ENCODE assay signal across 1 cellular context in the genomic region with DNA sequence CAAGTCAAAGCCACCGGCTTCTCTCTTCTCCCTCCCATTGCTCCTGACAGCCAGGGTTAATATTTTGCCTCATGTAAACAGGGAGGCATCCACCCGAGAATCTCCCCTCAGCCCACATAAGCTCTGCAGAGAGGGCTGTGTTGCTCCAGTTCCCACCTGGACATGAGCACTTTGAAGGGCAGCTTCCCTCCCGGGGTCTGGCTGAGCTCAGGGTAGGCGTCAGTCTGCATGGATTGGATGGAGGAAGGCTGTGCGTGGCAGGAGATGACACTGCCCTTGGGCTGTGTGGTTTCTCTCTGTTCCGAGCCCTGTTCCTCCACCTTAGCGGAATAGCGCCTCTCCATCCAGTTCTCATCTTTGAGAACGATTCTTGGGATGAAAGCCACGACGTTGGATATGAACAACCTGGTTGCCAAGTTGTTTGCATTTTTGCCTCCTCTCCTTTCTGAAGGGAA.
TF ChIP-seq lines count a peak whose summit lies in the region.

No MANE protein-coding gene starts in this region.

TF ChIP-seq in HepG2, 621 proteins besides CTCF, POLR2A, EP300 and RAD21 (continued from another document):
- TF ChIP-seq MLX (CRISPR knock-in tag; IDR thresholded peaks at IDR 0.05): no peak
- TF ChIP-seq FOXA3 (CRISPR knock-in tag; IDR thresholded peaks at IDR 0.05): peak; percentile 55; the same call in 1 of the 2 replicates
- no peak for TF ChIP-seq RFX3 (CRISPR knock-in tag; IDR thresholded peaks at IDR 0.05)
- 0 out of 2 replicates have a peak, but pooled peaks have one; percentile 40 for TF ChIP-seq ZNF337 (CRISPR knock-in tag; IDR thresholded peaks at IDR 0.05; ENCODE audit: borderline replicate concordance, low read depth)
- TF ChIP-seq SRSF9 (IDR thresholded peaks at IDR 0.05; ENCODE audit: borderline replicate concordance, insufficient read depth, low read depth, low read length, poor library complexity, severe bottlenecking): no peak
- TF ChIP-seq RCOR2 (CRISPR knock-in tag; IDR thresholded peaks at IDR 0.05): no peak
- no peak for TF ChIP-seq ZBTB34 (CRISPR knock-in tag; IDR thresholded peaks at IDR 0.05)
- 0 out of 2 replicates have a peak, but pooled peaks have one; percentile 33 for TF ChIP-seq ZNF784 (CRISPR knock-in tag; IDR thresholded peaks at IDR 0.05; ENCODE audit: borderline replicate concordance)
- TF ChIP-seq HNRNPH1 (optimal IDR thresholded peaks at IDR 0.05; ENCODE audit: low read depth, low read length): no peak
- no peak for TF ChIP-seq MIXL1 (CRISPR knock-in tag; IDR thresholded peaks at IDR 0.05)
